8 cellular contexts compared by ENCODE assay signal in the genomic region with DNA sequence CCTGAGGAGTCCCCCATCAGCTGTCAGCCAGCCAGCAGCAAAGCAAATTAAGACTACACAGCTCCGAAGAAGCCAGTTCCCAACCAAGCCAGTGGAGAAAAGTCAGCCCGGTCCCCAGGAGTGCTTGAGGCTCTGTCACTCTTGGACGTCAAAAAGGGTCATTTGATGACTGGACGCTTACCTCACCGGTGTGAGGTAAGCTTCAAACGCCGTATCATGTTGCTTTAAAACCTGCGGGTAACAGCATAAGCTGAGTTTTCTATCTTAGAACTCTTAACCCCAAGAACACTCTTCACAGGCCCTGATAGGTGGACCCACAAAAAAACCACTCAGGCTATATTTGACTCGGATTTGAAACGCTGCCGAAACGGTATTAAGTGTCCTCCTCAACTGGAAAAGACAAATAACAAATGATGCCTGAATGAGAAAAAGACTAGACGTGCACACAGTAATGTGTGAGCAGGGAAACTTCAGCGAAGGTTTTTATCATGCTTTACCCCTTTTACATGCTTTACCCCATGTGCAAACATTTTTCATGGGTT. TPM values are rescaled to one million over a fixed set of nuclear protein-coding genes. Genes with fewer than 3 reads are reported as not detected.
DNase-seq lines count a peak whose midpoint lies in the region; ATAC-seq and TF ChIP-seq lines count a peak whose summit lies in the region.

No MANE protein-coding gene starts in this region.

- no peaks in the 10 kb centered on the region for H3K27me3 ChIP-seq in CD4-positive, alpha-beta memory T cell (ENCODE audit: insufficient read depth, low read length)
- H3K27me3 ChIP-seq in body of pancreas, result no peaks in the 10 kb centered on the region

- CTCF ChIA-PET in CD4-positive, alpha-beta memory T cell (lab: Charles Lee; ENCODE audit: partially characterized antibody), result no interaction called here

- DNase-seq in CD4-positive, alpha-beta memory T cell, result peak in 1 of 5 donors; percentile 1
- DNase-seq in NCI-H345 (lab: John Stamatoyannopoulos, UW), result peak; percentile 54
- peak in 3 of 4 donors; percentile 12 to 35 (median 33) for DNase-seq in body of pancreas
- DNase-seq in immature natural killer cell, result no peak
- no peak for DNase-seq in stimulated activated naive B cell treated with anti-CD40 and anti-IgM and Interleukin-4, amounts not matched to agents 10 μg/mL and 1 μg/mL and 100 μg/mL, for 72 hours

- peak overlapping the region; percentile 61 to 98 (median 91) for H3K27ac Mint-ChIP-seq in CD4-positive, alpha-beta memory T cell
- H3K27ac Mint-ChIP-seq in immature natural killer cell, result peak overlapping the region; percentile 48 to 94 (median 82)
- peak overlapping the region; percentile 92 for H3K27ac Mint-ChIP-seq in stimulated activated naive B cell treated with anti-CD40 and anti-IgM and Interleukin-4, amounts not matched to agents 10 μg/mL and 1 μg/mL and 100 μg/mL, for 72 hours

- no peaks in the 10 kb centered on the region for H3K36me3 ChIP-seq in CD4-positive, alpha-beta memory T cell (ENCODE audit: insufficient read depth, low read length)
- no peaks in the 10 kb centered on the region for H3K36me3 ChIP-seq in body of pancreas (replicated peaks in 1 of 2; ENCODE audit: insufficient read depth in 1 of 2, low read depth in 2 of 2)

- H3K9me3 Mint-ChIP-seq in CD4-positive, alpha-beta memory T cell, result no peaks in the 10 kb centered on the region
- H3K9me3 Mint-ChIP-seq in immature natural killer cell, result no peaks in the 10 kb centered on the region
- no peaks in the 10 kb centered on the region for H3K9me3 Mint-ChIP-seq in stimulated activated naive B cell treated with anti-CD40 and anti-IgM and Interleukin-4, amounts not matched to agents 10 μg/mL and 1 μg/mL and 100 μg/mL, for 72 hours

- intact Hi-C loops in CD4-positive, alpha-beta memory T cell (cut with micrococcal nuclease), result loop anchor here (5.0 to 10.0 kb wide), 8 partner anchors 75 to 1615 kb away; partner anchors contain the start of genes ATF2 and MTX2
- intact Hi-C loops in body of pancreas (cut with DNase I), result no loop called here

- peak overlapping the region; percentile 74 for H3K27ac ChIP-seq in CD4-positive, alpha-beta memory T cell (ENCODE audit: low read depth, low read length)
- H3K27ac ChIP-seq in body of pancreas, result peak overlapping the region in 3 of 4 donors; percentile 57 to 91 (median 85)

- POLR2A ChIA-PET in CD4-positive, alpha-beta memory T cell (lab: Charles Lee; ENCODE audit: partially characterized antibody), result interaction anchor here (0.6 to 1.9 kb wide), 4 partner anchors 18 to 1262 kb away, joined by 3 to 7 read pairs (median 4); partner anchors contain the start of gene NFE2L2

- H3K9me3 ChIP-seq in CD4-positive, alpha-beta memory T cell (ENCODE audit: control insufficient read depth in 1 of 2, low read length in 2 of 2), result no peaks in the 10 kb centered on the region
- H3K9me3 ChIP-seq in body of pancreas, result no peaks in the 10 kb centered on the region

- H3K4me3 Mint-ChIP-seq in CD4-positive, alpha-beta memory T cell, result peak overlapping the region; percentile 81 to 94 (median 90)
- peak overlapping the region; percentile 83 to 96 (median 88) for H3K4me3 Mint-ChIP-seq in immature natural killer cell
- peak overlapping the region; percentile 93 to 95 for H3K4me3 Mint-ChIP-seq in stimulated activated naive B cell treated with anti-CD40 and anti-IgM and Interleukin-4, amounts not matched to agents 10 μg/mL and 1 μg/mL and 100 μg/mL, for 72 hours

- WGBS in body of pancreas, 2 donors, result 18 to 20% methylated on average over 12 to 14 of the region's 14 CpGs

- no peaks in the 10 kb centered on the region for H3K27me3 Mint-ChIP-seq in CD4-positive, alpha-beta memory T cell
- H3K27me3 Mint-ChIP-seq in immature natural killer cell (ENCODE audit: low read depth in 3 of 3), result peaks cover 2 to 8% (median 4%) of the 10 kb centered on the region in 3 donors
- H3K27me3 Mint-ChIP-seq in stimulated activated naive B cell treated with anti-CD40 and anti-IgM and Interleukin-4, amounts not matched to agents 10 μg/mL and 1 μg/mL and 100 μg/mL, for 72 hours, result peaks cover 8 to 17% of the 10 kb centered on the region in 2 donors

- H3K4me1 Mint-ChIP-seq in CD4-positive, alpha-beta memory T cell, result peaks cover 12 to 33% (median 17%) of the 10 kb centered on the region in 4 donors
- H3K4me1 Mint-ChIP-seq in immature natural killer cell, result peaks cover 15 to 24% of the 10 kb centered on the region in 2 donors
- peaks cover 16 to 17% of the 10 kb centered on the region in 2 donors for H3K4me1 Mint-ChIP-seq in stimulated activated naive B cell treated with anti-CD40 and anti-IgM and Interleukin-4, amounts not matched to agents 10 μg/mL and 1 μg/mL and 100 μg/mL, for 72 hours

- peak overlapping the region; percentile 76 to 77 for H3K4me3 ChIP-seq in CD4-positive, alpha-beta memory T cell (ENCODE audit: low read length in 2 of 2)
- peak overlapping the region; percentile 13 to 81 for H3K4me3 ChIP-seq in body of pancreas

- no peak for TF ChIP-seq CTCF in body of pancreas (IDR thresholded peaks at IDR 0.05)

- no peak for TF ChIP-seq POLR2A in body of pancreas (IDR thresholded peaks at IDR 0.05)

- H3K36me3 Mint-ChIP-seq in CD4-positive, alpha-beta memory T cell, result peaks cover 0 to 10% of the 10 kb centered on the region in 2 donors
- H3K36me3 Mint-ChIP-seq in immature natural killer cell, result no peaks in the 10 kb centered on the region
- H3K36me3 Mint-ChIP-seq in stimulated activated naive B cell treated with anti-CD40 and anti-IgM and Interleukin-4, amounts not matched to agents 10 μg/mL and 1 μg/mL and 100 μg/mL, for 72 hours, result no peaks in the 10 kb centered on the region

- ATAC-seq in GM21528 (IDR thresholded peaks at IDR 0.05; ENCODE audit: low FRiP score, unreplicated experiment), result peak; percentile 0
- ATAC-seq in body of pancreas, result peak; percentile 27
- ATAC-seq in stimulated activated naive B cell treated with anti-CD40 and anti-IgM and Interleukin-4, amounts not matched to agents 10 μg/mL and 1 μg/mL and 100 μg/mL, for 72 hours (replicated peaks), result peak; percentile 11 to 14
- ATAC-seq in HG02970 (IDR thresholded peaks at IDR 0.05; ENCODE audit: low FRiP score, unreplicated experiment), result no peak
- no peak for ATAC-seq in HG03342 (IDR thresholded peaks at IDR 0.05; ENCODE audit: unreplicated experiment)

- peaks cover 16% of the 10 kb centered on the region for H3K4me1 ChIP-seq in CD4-positive, alpha-beta memory T cell (ENCODE audit: insufficient read depth, low read length)
- H3K4me1 ChIP-seq in body of pancreas, result peaks cover 22% of the 10 kb centered on the region

RNA-seq across cellular contexts. Expression of gene LNPK, which starts 0.7 kb away (rescaled TPM):
- 10 to 100 TPM; 30.4 to 31.3 TPM for total RNA-seq in CD4-positive, alpha-beta memory T cell
- polyA plus RNA-seq in CD4-positive, alpha-beta memory T cell, result 10 to 100 TPM; 17.5 to 21.8 TPM
- 10 to 100 TPM in 1 of 2 donors, 1 to 10 TPM in 1; 6.6 to 10.6 TPM for total RNA-seq in body of pancreas
- 10 to 100 TPM; 13.7 to 21.3 (median 18.0) TPM for polyA plus RNA-seq in immature natural killer cell

Comparison
In these comparisons a context has a peak if more than half of its experiments do, and no peak if none do; other contexts are left out.
1. DNase-seq: peak in NCI-H345 (single experiment) and body of pancreas (3 of 4); none in immature natural killer cell (0 of 3) and stimulated activated naive B cell treated with anti-CD40 and anti-IgM and Interleukin-4, amounts not matched to agents 10 μg/mL and 1 μg/mL and 100 μg/mL, for 72 hours (single experiment).
2. ATAC-seq: peak in GM21528 (single experiment), body of pancreas (single experiment) and stimulated activated naive B cell treated with anti-CD40 and anti-IgM and Interleukin-4, amounts not matched to agents 10 μg/mL and 1 μg/mL and 100 μg/mL, for 72 hours (2 of 2); none in HG02970 (single experiment) and HG03342 (single experiment).
3. Peak in every context shown above with its lines, with median percentiles within 50 percentile points of each other: H3K27ac Mint-ChIP-seq and H3K4me3 Mint-ChIP-seq.